ENCODE assay signal across 1 cellular context in the genomic region with DNA sequence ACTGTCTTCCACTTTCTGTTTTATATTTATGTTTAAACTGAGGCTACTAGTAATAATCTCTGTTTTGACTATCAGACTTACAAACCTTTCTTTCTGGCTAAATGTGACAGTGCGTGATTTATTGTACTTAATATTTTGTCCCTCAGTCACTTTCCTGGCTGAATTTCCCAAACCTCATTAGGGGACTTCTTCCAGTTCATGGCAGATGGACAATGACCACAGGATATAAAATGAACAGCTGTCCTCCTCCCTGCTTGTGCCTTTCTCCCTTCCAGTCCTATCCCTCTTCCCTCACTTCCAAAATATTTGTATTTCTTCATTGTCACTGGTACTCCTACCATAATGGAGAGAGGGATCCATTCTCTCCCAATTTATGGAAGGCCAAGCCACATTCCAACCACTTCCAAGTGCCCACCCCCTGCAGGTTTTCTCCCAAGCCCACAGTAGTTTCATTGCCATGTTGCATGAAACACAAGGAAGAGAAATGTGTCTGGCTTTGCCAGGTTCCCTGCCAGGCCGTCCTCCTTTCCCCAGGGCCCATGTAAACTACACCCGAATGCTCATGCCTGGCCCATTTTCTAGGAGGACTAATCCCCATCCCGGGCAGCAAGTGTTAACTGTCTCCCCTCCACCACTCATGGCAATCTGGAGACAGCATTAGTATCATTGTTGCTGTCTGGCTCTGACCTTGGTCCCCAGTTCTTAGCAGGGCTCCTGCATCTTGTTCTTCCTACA.
TF ChIP-seq lines count a peak whose summit lies in the region.

No MANE protein-coding gene starts in this region.

TF ChIP-seq in neural cell, 6 proteins besides CTCF, POLR2A, EP300 and RAD21:
- no peak for TF ChIP-seq EZH2 (IDR thresholded peaks at IDR 0.05; ENCODE audit: borderline replicate concordance, insufficient read depth, low read length, poor library complexity, severe bottlenecking)
- no peak for TF ChIP-seq TAF1 (IDR thresholded peaks at IDR 0.05; ENCODE audit: low read depth)
- TF ChIP-seq SMC3 (conservative IDR thresholded peaks at IDR 0.05; ENCODE audit: poor library complexity) = no peak
- TF ChIP-seq MXI1 (conservative IDR thresholded peaks at IDR 0.05; ENCODE audit: poor library complexity, severe bottlenecking) = no peak
- no peak for TF ChIP-seq POLR2AphosphoS5 (IDR thresholded peaks at IDR 0.05)
- TF ChIP-seq, protein P1, sequence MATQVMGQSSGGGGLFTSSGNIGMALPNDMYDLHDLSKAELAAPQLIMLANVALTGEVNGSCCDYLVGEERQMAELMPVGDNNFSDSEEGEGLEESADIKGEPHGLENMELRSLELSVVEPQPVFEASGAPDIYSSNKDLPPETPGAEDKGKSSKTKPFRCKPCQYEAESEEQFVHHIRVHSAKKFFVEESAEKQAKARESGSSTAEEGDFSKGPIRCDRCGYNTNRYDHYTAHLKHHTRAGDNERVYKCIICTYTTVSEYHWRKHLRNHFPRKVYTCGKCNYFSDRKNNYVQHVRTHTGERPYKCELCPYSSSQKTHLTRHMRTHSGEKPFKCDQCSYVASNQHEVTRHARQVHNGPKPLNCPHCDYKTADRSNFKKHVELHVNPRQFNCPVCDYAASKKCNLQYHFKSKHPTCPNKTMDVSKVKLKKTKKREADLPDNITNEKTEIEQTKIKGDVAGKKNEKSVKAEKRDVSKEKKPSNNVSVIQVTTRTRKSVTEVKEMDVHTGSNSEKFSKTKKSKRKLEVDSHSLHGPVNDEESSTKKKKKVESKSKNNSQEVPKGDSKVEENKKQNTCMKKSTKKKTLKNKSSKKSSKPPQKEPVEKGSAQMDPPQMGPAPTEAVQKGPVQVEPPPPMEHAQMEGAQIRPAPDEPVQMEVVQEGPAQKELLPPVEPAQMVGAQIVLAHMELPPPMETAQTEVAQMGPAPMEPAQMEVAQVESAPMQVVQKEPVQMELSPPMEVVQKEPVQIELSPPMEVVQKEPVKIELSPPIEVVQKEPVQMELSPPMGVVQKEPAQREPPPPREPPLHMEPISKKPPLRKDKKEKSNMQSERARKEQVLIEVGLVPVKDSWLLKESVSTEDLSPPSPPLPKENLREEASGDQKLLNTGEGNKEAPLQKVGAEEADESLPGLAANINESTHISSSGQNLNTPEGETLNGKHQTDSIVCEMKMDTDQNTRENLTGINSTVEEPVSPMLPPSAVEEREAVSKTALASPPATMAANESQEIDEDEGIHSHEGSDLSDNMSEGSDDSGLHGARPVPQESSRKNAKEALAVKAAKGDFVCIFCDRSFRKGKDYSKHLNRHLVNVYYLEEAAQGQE (IDR thresholded peaks at IDR 0.05; ENCODE audit: borderline replicate concordance) = no peak
